In genomic region chr6:85069577-85069976, GRCh38 we compare ENCODE assay signal across 2 cellular contexts.
TF ChIP-seq lines count a peak whose summit lies in the region.

No MANE protein-coding gene starts in this region.

TF ChIP-seq in HepG2, 621 proteins besides CTCF, POLR2A, EP300 and RAD21 (continued from another document):
- TF ChIP-seq HNRNPH1 (optimal IDR thresholded peaks at IDR 0.05; ENCODE audit: low read depth, low read length) (no peak), ZKSCAN8 (CRISPR knock-in tag; IDR thresholded peaks at IDR 0.05; ENCODE audit: borderline replicate concordance) (no peak), ATF5 (CRISPR knock-in tag; IDR thresholded peaks at IDR 0.05; ENCODE audit: low read depth) (no peak)

TF ChIP-seq in K562, 482 proteins besides CTCF, POLR2A, EP300 and RAD21 (continued from another document):
- peak; percentile 72 for TF ChIP-seq MAFF (IDR thresholded peaks at IDR 0.05; ENCODE audit: low read length)
- TF ChIP-seq CBX5 (IDR thresholded peaks at IDR 0.05; ENCODE audit: borderline replicate concordance, low read depth) = no peak
- TF ChIP-seq MAFK (IDR thresholded peaks at IDR 0.05; ENCODE audit: low read length) = peak; percentile 77
- TF ChIP-seq FIP1L1 (IDR thresholded peaks at IDR 0.05; ENCODE audit: low read depth, low read length, poor library complexity, severe bottlenecking) = no peak
- TF ChIP-seq, protein P1, sequence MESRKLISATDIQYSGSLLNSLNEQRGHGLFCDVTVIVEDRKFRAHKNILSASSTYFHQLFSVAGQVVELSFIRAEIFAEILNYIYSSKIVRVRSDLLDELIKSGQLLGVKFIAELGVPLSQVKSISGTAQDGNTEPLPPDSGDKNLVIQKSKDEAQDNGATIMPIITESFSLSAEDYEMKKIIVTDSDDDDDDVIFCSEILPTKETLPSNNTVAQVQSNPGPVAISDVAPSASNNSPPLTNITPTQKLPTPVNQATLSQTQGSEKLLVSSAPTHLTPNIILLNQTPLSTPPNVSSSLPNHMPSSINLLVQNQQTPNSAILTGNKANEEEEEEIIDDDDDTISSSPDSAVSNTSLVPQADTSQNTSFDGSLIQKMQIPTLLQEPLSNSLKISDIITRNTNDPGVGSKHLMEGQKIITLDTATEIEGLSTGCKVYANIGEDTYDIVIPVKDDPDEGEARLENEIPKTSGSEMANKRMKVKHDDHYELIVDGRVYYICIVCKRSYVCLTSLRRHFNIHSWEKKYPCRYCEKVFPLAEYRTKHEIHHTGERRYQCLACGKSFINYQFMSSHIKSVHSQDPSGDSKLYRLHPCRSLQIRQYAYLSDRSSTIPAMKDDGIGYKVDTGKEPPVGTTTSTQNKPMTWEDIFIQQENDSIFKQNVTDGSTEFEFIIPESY (CRISPR knock-in tag; IDR thresholded peaks at IDR 0.05) = no peak
- TF ChIP-seq ZNF316 (IDR thresholded peaks at IDR 0.05) = peak; percentile 62
- no peak for TF ChIP-seq HEY1 (CRISPR knock-in tag; IDR thresholded peaks at IDR 0.05; ENCODE audit: borderline replicate concordance)
- TF ChIP-seq ZBED1 (IDR thresholded peaks at IDR 0.05) = no peak
